ENCODE assay signal across 9 cellular contexts in genomic region chr11:61655266-61656159, GRCh38. TPM values are rescaled to one million over a fixed set of nuclear protein-coding genes. Genes with fewer than 3 reads are reported as not detected.
A peak's percentile ranks its signal among the peaks of the same experiment; 100 is the strongest.
DNase-seq lines count a peak whose midpoint lies in the region; ATAC-seq, FAIRE-seq and TF ChIP-seq lines count a peak whose summit lies in the region.
"Not testable (repeated sequence)": the region's sequence is repeated elsewhere in the genome, so short reads cannot be mapped to it uniquely, and the experiment has no call there.
"Had no signal": no experiment of that assay in that cellular context is flagged by ENCODE, and none has a peak within 500 bp of the region (broad histone marks: within the 10 kb centered on the region; RNA-seq: fewer than 3 reads in every experiment).

No MANE protein-coding gene starts in this region.

- H3K4me1 Mint-ChIP-seq in endothelial cell (ENCODE audit: unreplicated experiment) (peaks cover 24% of the 10 kb centered on the region), progenitor cell of endocrine pancreas (ENCODE audit: low read depth) (peaks cover 38% of the 10 kb centered on the region), type B pancreatic cell (ENCODE audit: unreplicated experiment) (peaks cover 15% of the 10 kb centered on the region)

- H3K4me2 ChIP-seq in A549 (peak overlapping the region; percentile 38; the same call in 2 of the 3 replicates), HepG2 (ENCODE audit: low read depth, low read length) (peak overlapping the region; percentile 49)

- not testable (repeated sequence) for BruUV-seq in HepG2 (replicated peaks; lab: Mats Ljungman, UMichigan)

- not testable (repeated sequence) for H3K79me2 ChIP-seq in HepG2 (ENCODE audit: insufficient read depth, low read length)

- not testable (repeated sequence) for H2AFZ ChIP-seq in HepG2 (ENCODE audit: low read length)

- H3K27me3 Mint-ChIP-seq in endothelial cell (ENCODE audit: unreplicated experiment); progenitor cell of endocrine pancreas: not testable (repeated sequence)
- peaks cover 14% of the 10 kb centered on the region for H3K27me3 Mint-ChIP-seq in type B pancreatic cell

- POLR2A ChIA-PET in A549 (lab: Yijun Ruan, JAX): not testable (repeated sequence)
- POLR2A ChIA-PET in HepG2 (lab: Yijun Ruan, JAX): interaction anchor here (1.4 to 2.5 kb wide), 2 partner anchors 11 kb away, joined by 3 to 10 read pairs; no protein-coding TSS in a partner anchor

- not testable (repeated sequence) for H3K36me3 Mint-ChIP-seq in endothelial cell (ENCODE audit: low read depth, unreplicated experiment); progenitor cell of endocrine pancreas (ENCODE audit: insufficient read depth); type B pancreatic cell

- ATAC-seq in A549, HepG2: not testable (repeated sequence)

- CTCF ChIA-PET in A549 (lab: Yijun Ruan, JAX): interaction anchor here (1.0 to 1.9 kb wide), 3 partner anchors 16 to 78 kb away, joined by 3 to 12 read pairs (median 5); no protein-coding TSS in a partner anchor
- CTCF ChIA-PET in HepG2 (lab: Yijun Ruan, JAX; ENCODE audit: low intra/inter-chr PET ratio, low total read pairs): not testable (repeated sequence)

- not testable (repeated sequence) for H3K9me3 ChIP-seq in A549; HUES6 (ENCODE audit: control insufficient read depth, insufficient read depth, low read depth, low read length); HepG2 (ENCODE audit: low read length)

- peak overlapping the region; percentile 26 for H3K9ac ChIP-seq in HUES6 (ENCODE audit: low read length)
- not testable (repeated sequence) for H3K9ac ChIP-seq in HepG2 (ENCODE audit: insufficient read depth, low read depth, low read length)

- H3K4me3 Mint-ChIP-seq in endothelial cell (ENCODE audit: unreplicated experiment); progenitor cell of endocrine pancreas (ENCODE audit: low read depth); type B pancreatic cell: not testable (repeated sequence)

- DNase-seq in A549 (ENCODE audit: low read depth in 1 of 2, low spot score in 1 of 2); endothelial cell (ENCODE audit: low spot score); HepG2 (ENCODE audit: low spot score); progenitor cell of endocrine pancreas (ENCODE audit: low spot score, unreplicated experiment); type B pancreatic cell (ENCODE audit: extremely low spot score, unreplicated experiment): not testable (repeated sequence)
- peak; percentile 37 for DNase-seq in NCI-H82 (lab: John Stamatoyannopoulos, UW)

- not testable (repeated sequence) for FAIRE-seq in A549 (lab: Jason Lieb, UNC); HepG2 (lab: Jason Lieb, UNC)

- WGBS in A549 (ENCODE audit: missing lambda C conversion rate): 43% methylated on average over 15 of the region's 17 CpGs
- 36% methylated on average over 12 of the region's 17 CpGs for WGBS in HepG2 (ENCODE audit: low lambda C conversion rate)

- in situ Hi-C loops in HepG2 (cut with HindIII; ENCODE audit: extremely low pct_ligation_motif_present, low pct_unique_long_range_greater_than_20kb): not testable (repeated sequence)

- not testable (repeated sequence) for TF ChIP-seq EP300 in A549 (IDR thresholded peaks at IDR 0.05); HepG2 (IDR thresholded peaks at IDR 0.05; ENCODE audit: low read depth in 2 of 2, low read length in 2 of 2); HepG2 (CRISPR knock-in tag; IDR thresholded peaks at IDR 0.05; ENCODE audit: borderline replicate concordance)

- TF ChIP-seq CTCF in A549 (IDR thresholded peaks at IDR 0.05); endothelial cell (IDR thresholded peaks at IDR 0.05; ENCODE audit: unreplicated experiment); HepG2 (CRISPR knock-in tag; IDR thresholded peaks at IDR 0.05); progenitor cell of endocrine pancreas (IDR thresholded peaks at IDR 0.05; ENCODE audit: unreplicated experiment); type B pancreatic cell (conservative IDR thresholded peaks at IDR 0.05): not testable (repeated sequence)

- not testable (repeated sequence) for H3K27me3 ChIP-seq in HUES6 (ENCODE audit: control insufficient read depth, insufficient read depth, low read length); HepG2 (ENCODE audit: control insufficient read depth in 1 of 2, insufficient read depth in 2 of 2, low read length in 2 of 2)

- H4K20me1 ChIP-seq in HepG2 (ENCODE audit: insufficient read depth, low read length): not testable (repeated sequence)

- H3K27ac ChIP-seq in A549: peak overlapping the region; percentile 59 to 78; a peak in 5 of 6 replicates
- H3K27ac ChIP-seq in HUES6 (ENCODE audit: low read depth, low read length); HepG2 (ENCODE audit: extremely low read length, insufficient read depth, low read length): not testable (repeated sequence)

- H3K36me3 ChIP-seq in HUES6 (ENCODE audit: control insufficient read depth, insufficient read depth, low read length); HepG2 (replicated peaks in 1 of 2; ENCODE audit: control insufficient read depth in 1 of 2, insufficient read depth in 2 of 2, low read length in 2 of 2): not testable (repeated sequence)

- peaks cover 36% of the 10 kb centered on the region for H3K4me1 ChIP-seq in A549
- peaks cover 41% of the 10 kb centered on the region for H3K4me1 ChIP-seq in HUES6 (ENCODE audit: control insufficient read depth, insufficient read depth, low read length)
- peaks cover 54% of the 10 kb centered on the region for H3K4me1 ChIP-seq in HepG2 (ENCODE audit: insufficient read depth, low read length)

- peak overlapping the region; percentile 52 for H3K27ac Mint-ChIP-seq in endothelial cell (ENCODE audit: unreplicated experiment)
- peak overlapping the region; percentile 95 for H3K27ac Mint-ChIP-seq in progenitor cell of endocrine pancreas
- H3K27ac Mint-ChIP-seq in type B pancreatic cell: peak overlapping the region; percentile 86

- TF ChIP-seq POLR2A in A549 (IDR thresholded peaks at IDR 0.05; ENCODE audit: low read length); HepG2 (IDR thresholded peaks at IDR 0.05; ENCODE audit: insufficient read depth in 1 of 2, low read depth in 2 of 2, low read length in 2 of 2): not testable (repeated sequence)

- intact Hi-C loops in HepG2 (cut with micrococcal nuclease; ENCODE audit: unreplicated experiment): not testable (repeated sequence)

- not testable (repeated sequence) for H3K4me3 ChIP-seq in A549; HUES6 (ENCODE audit: low read depth, low read length); HepG2 (replicated peaks in 1 of 3; ENCODE audit: insufficient read depth in 1 of 3, low read depth in 2 of 3, low read length in 3 of 3)

- TF ChIP-seq RAD21 in A549 (conservative IDR thresholded peaks at IDR 0.05 in 1 of 2, IDR thresholded peaks at IDR 0.05 in 1 of 2); HepG2 (CRISPR knock-in tag; IDR thresholded peaks at IDR 0.05): not testable (repeated sequence)

- H3K9me3 Mint-ChIP-seq in endothelial cell (ENCODE audit: unreplicated experiment); progenitor cell of endocrine pancreas (ENCODE audit: low read depth); type B pancreatic cell: not testable (repeated sequence)

RNA-seq across cellular contexts. Expression of gene DAGLA, which starts 24.7 kb away (rescaled TPM):
- polyA plus RNA-seq in A549 (2011; rRNA removed) (0.93 and 1.2 TPM in 2 replicates), A549 (2017; fragmentation: RNase III; extraction: RNeasy Plus Mini Kit Qiagen cat#74134 plus additional on column Dnase treatment) (2.2 to 2.5 TPM (median 2.5 TPM) in 3 replicates), HepG2 (2011; rRNA removed) (2.6 and 3.3 TPM in 2 replicates)
- polyA plus RNA-seq in A549 (2012; cell fraction: cytosol; rRNA removed): 2.3 and 3.7 TPM in 2 replicates
- polyA plus RNA-seq in A549 (2012; cell fraction: nucleus; rRNA removed): 6.3 and 8.7 TPM in 2 replicates
- 2.0 and 2.3 TPM in 2 replicates for polyA minus RNA-seq in A549 (2011; rRNA and poly(A)+ RNA removed)
- total RNA-seq in endothelial cell (ENCODE audit: unreplicated experiment) (3.2 TPM), HepG2 (2016; rRNA removed; fragmentation: Illumina TruSeq; extraction: Trizol) (2.3 and 3.9 TPM in 2 replicates), progenitor cell of endocrine pancreas (8.7 and 9.3 TPM in 2 replicates), type B pancreatic cell (ENCODE audit: low replicate concordance) (5.5 and 7.8 TPM in 2 replicates)
- 0.61 and 0.88 TPM in 2 replicates for total RNA-seq in HepG2 (2016; cell fraction: cytosol; rRNA removed; fragmentation: Illumina TruSeq; extraction: Trizol; ENCODE audit: low read depth)
- total RNA-seq in HepG2 (2016; cell fraction: insoluble cytoplasmic fraction; rRNA removed; fragmentation: Illumina TruSeq; extraction: Trizol): 2.1 and 3.9 TPM in 2 replicates
- total RNA-seq in HepG2 (2016; cell fraction: membrane; rRNA removed; fragmentation: Illumina TruSeq; extraction: Trizol): 2.2 and 2.4 TPM in 2 replicates
- 4.9 and 6.5 TPM in 2 replicates for total RNA-seq in HepG2 (2016; cell fraction: nucleus; rRNA removed; fragmentation: Illumina TruSeq; extraction: Trizol)
- 1.5 and 2.1 TPM in 2 replicates for polyA plus RNA-seq in HepG2 (2011; cell fraction: cytosol; rRNA removed)
- 12.4 and 14.2 TPM in 2 replicates for polyA plus RNA-seq in HepG2 (2011; cell fraction: nucleus; rRNA removed)
- 2.6 and 5.3 TPM in 2 replicates for polyA plus RNA-seq in HepG2 (2012)
- polyA plus RNA-seq in HepG2 (2016; cell fraction: cytosol; fragmentation: Illumina TruSeq; extraction: Trizol; ENCODE audit: low read depth): 0.45 and 0.67 TPM in 2 replicates
- polyA plus RNA-seq in HepG2 (2016; cell fraction: insoluble cytoplasmic fraction; fragmentation: Illumina TruSeq; extraction: Trizol; ENCODE audit: low read depth): 2.5 and 3.0 TPM in 2 replicates
- polyA plus RNA-seq in HepG2 (2016; cell fraction: membrane; fragmentation: Illumina TruSeq; extraction: Trizol; ENCODE audit: low read depth): 1.5 and 1.9 TPM in 2 replicates
- 14.4 and 14.8 TPM in 2 replicates for polyA plus RNA-seq in HepG2 (2016; cell fraction: nucleus; fragmentation: Illumina TruSeq; extraction: Trizol; ENCODE audit: insufficient read depth, low read depth)
- 2.0 and 8.0 TPM in 2 replicates for polyA minus RNA-seq in HepG2 (2011; rRNA and poly(A)+ RNA removed; ENCODE audit: low replicate concordance)
- 2.2 and 3.0 TPM in 2 replicates for polyA minus RNA-seq in HepG2 (2011; cell fraction: cytosol; rRNA and poly(A)+ RNA removed)
- 4.6 TPM in 2 replicates for polyA minus RNA-seq in HepG2 (2011; cell fraction: nucleus; rRNA and poly(A)+ RNA removed)
- total RNA-seq: B cell had no signal
- polyA plus RNA-seq: GM12878 had no signal
